ENCODE assay signal across 25 cellular contexts in genomic region chr2:159893439-159893838, GRCh38. TPM values are rescaled to one million over a fixed set of nuclear protein-coding genes. Genes with fewer than 3 reads are reported as not detected.
DNase-seq lines count a peak whose midpoint lies in the region; ATAC-seq, FAIRE-seq and TF ChIP-seq lines count a peak whose summit lies in the region.
"Had no signal": no experiment of that assay in that cellular context is flagged by ENCODE, and none has a peak within 500 bp of the region (broad histone marks: within the 10 kb centered on the region; RNA-seq: fewer than 3 reads in every experiment).

No MANE protein-coding gene starts in this region.

- POLR2A ChIA-PET in MCF 10A (lab: Yijun Ruan, JAX): interaction anchor here (0.7 kb wide), 1 partner anchor 211 kb away, joined by 4 read pairs; no protein-coding TSS in a partner anchor
- POLR2A ChIA-PET in activated B cell treated with CpG ODN at 0.5 μM for 24 hours (lab: Charles Lee): no interaction called here
- POLR2A ChIA-PET in HepG2 (lab: Yijun Ruan, JAX): no interaction called here
- POLR2A ChIA-PET in CD4-positive, alpha-beta T cell (lab: Charles Lee): no interaction called here

- H3K36me3 ChIP-seq in breast epithelium: no peaks in the 10 kb centered on the region
- H3K36me3 ChIP-seq in HepG2 (replicated peaks in 1 of 2; ENCODE audit: control insufficient read depth in 1 of 2, insufficient read depth in 2 of 2, low read length in 2 of 2): no peaks in the 10 kb centered on the region

- 53% methylated on average over 5 of the region's 5 CpGs for WGBS in HepG2 (ENCODE audit: low lambda C conversion rate)

- H3K9me3 Mint-ChIP-seq in MCF 10A (ENCODE audit: unreplicated experiment) (no peaks in the 10 kb centered on the region), activated B cell treated with CpG ODN at 0.5 μM for 24 hours (no peaks in the 10 kb centered on the region)
- H3K9me3 Mint-ChIP-seq in CD4-positive, alpha-beta T cell: no peaks in the 10 kb centered on the region
- H3K9me3 Mint-ChIP-seq: CD4-positive, CD25-positive, alpha-beta regulatory T cell; endodermal cell had no signal

- H3K4me1 ChIP-seq in breast epithelium (no peaks in the 10 kb centered on the region), HepG2 (ENCODE audit: insufficient read depth, low read length) (peaks cover 39% of the 10 kb centered on the region)
- H3K4me1 ChIP-seq: body of pancreas had no signal

- no peaks in the 10 kb centered on the region for H3K36me3 Mint-ChIP-seq in MCF 10A (ENCODE audit: insufficient read depth, unreplicated experiment)
- H3K36me3 Mint-ChIP-seq in activated B cell treated with CpG ODN at 0.5 μM for 24 hours (ENCODE audit: low read depth): peaks cover 74% of the 10 kb centered on the region
- peaks cover 82% of the 10 kb centered on the region for H3K36me3 Mint-ChIP-seq in CD4-positive, alpha-beta T cell (ENCODE audit: low read depth)

- TF ChIP-seq POLR2A in breast epithelium (IDR thresholded peaks at IDR 0.05): no peak
- TF ChIP-seq POLR2A in HepG2 (IDR thresholded peaks at IDR 0.05; ENCODE audit: insufficient read depth in 1 of 2, low read depth in 2 of 2, low read length in 2 of 2): no peak

- FAIRE-seq in HepG2 (lab: Jason Lieb, UNC): no peak
- FAIRE-seq: colon, HTR-8/SVneo had no signal

- H3K27me3 Mint-ChIP-seq in MCF 10A (ENCODE audit: insufficient read depth, unreplicated experiment) (peaks cover 11% of the 10 kb centered on the region), activated B cell treated with CpG ODN at 0.5 μM for 24 hours (no peaks in the 10 kb centered on the region)
- H3K27me3 Mint-ChIP-seq in CD4-positive, alpha-beta T cell: no peaks in the 10 kb centered on the region
- H3K27me3 Mint-ChIP-seq: CD4-positive, CD25-positive, alpha-beta regulatory T cell had no signal

- ATAC-seq in activated B cell treated with CpG ODN at 0.5 μM for 24 hours (ENCODE audit: low read depth) (no peak), HepG2 (peak; percentile 35; the same call in 1 of the 3 replicates), GM18907 (IDR thresholded peaks at IDR 0.05; ENCODE audit: unreplicated experiment) (no peak)
- ATAC-seq in CD4-positive, alpha-beta T cell (ENCODE audit: poor library complexity): no peak
- ATAC-seq: body of pancreas, left ventricle myocardium superior, SK-N-SH treated with all-trans-retinoic acid at 6 μM for 48 hours had no signal

- H3K4me3 Mint-ChIP-seq in MCF 10A (ENCODE audit: unreplicated experiment): no peak overlapping the region
- peak overlapping the region; percentile 5 for H3K4me3 Mint-ChIP-seq in activated B cell treated with CpG ODN at 0.5 μM for 24 hours
- H3K4me3 Mint-ChIP-seq in CD4-positive, alpha-beta T cell: no peak overlapping the region
- H3K4me3 Mint-ChIP-seq: endodermal cell had no signal

- peak overlapping the region; percentile 60 for H3K4me2 ChIP-seq in HepG2 (ENCODE audit: low read depth, low read length)

- CTCF ChIA-PET in MCF 10A (lab: Yijun Ruan, JAX) (no interaction called here), activated B cell treated with CpG ODN at 0.5 μM for 24 hours (lab: Charles Lee) (no interaction called here), HepG2 (lab: Yijun Ruan, JAX; ENCODE audit: low intra/inter-chr PET ratio, low total read pairs) (no interaction called here)
- CTCF ChIA-PET in CD4-positive, alpha-beta T cell (lab: Charles Lee): no interaction called here

- H3K9me3 ChIP-seq in breast epithelium: no peaks in the 10 kb centered on the region
- no peaks in the 10 kb centered on the region for H3K9me3 ChIP-seq in HepG2 (ENCODE audit: low read length)
- H3K9me3 ChIP-seq in CD4-positive, alpha-beta T cell (ENCODE audit: control insufficient read depth, low read length): no peaks in the 10 kb centered on the region
- H3K9me3 ChIP-seq: body of pancreas had no signal

- H3K27ac Mint-ChIP-seq in MCF 10A (ENCODE audit: low read depth, unreplicated experiment) (no peak overlapping the region), activated B cell treated with CpG ODN at 0.5 μM for 24 hours (peak overlapping the region; percentile 76)
- H3K27ac Mint-ChIP-seq in CD4-positive, alpha-beta T cell: no peak overlapping the region
- H3K27ac Mint-ChIP-seq: endodermal cell had no signal

- H3K27ac ChIP-seq in breast epithelium (peak overlapping the region; percentile 70 to 77), HepG2 (ENCODE audit: extremely low read length, insufficient read depth, low read length) (no peak overlapping the region)
- H3K27ac ChIP-seq in CD4-positive, alpha-beta T cell (ENCODE audit: low read depth, low read length): no peak overlapping the region
- H3K27ac ChIP-seq: body of pancreas, RWPE1 had no signal

- H3K27me3 ChIP-seq in breast epithelium (no peaks in the 10 kb centered on the region), HepG2 (ENCODE audit: control insufficient read depth in 1 of 2, insufficient read depth in 2 of 2, low read length in 2 of 2) (peaks cover 0 to 10% of the 10 kb centered on the region in 2 experiments; a peak in 2 of 5 replicates)
- no peaks in the 10 kb centered on the region for H3K27me3 ChIP-seq in CD4-positive, alpha-beta T cell (ENCODE audit: control insufficient read depth, insufficient read depth, low read length)
- H3K27me3 ChIP-seq: body of pancreas had no signal

- TF ChIP-seq CTCF in breast epithelium (IDR thresholded peaks at IDR 0.05) (no peak), MCF 10A (IDR thresholded peaks at IDR 0.05; ENCODE audit: unreplicated experiment) (no peak), activated B cell treated with CpG ODN at 0.5 μM for 24 hours (IDR thresholded peaks at IDR 0.05) (no peak), HepG2 (CRISPR knock-in tag; IDR thresholded peaks at IDR 0.05) (no peak)
- TF ChIP-seq CTCF in CD4-positive, alpha-beta T cell (IDR thresholded peaks at IDR 0.05): no peak

- BruUV-seq in MCF 10A (replicated peaks; lab: Mats Ljungman, UMichigan): no TSS peak
- no TSS peak for BruUV-seq in HepG2 (replicated peaks; lab: Mats Ljungman, UMichigan)

- no peak for DNase-seq in breast epithelium (ENCODE audit: low spot score in 2 of 2)
- DNase-seq in MCF 10A (ENCODE audit: unreplicated experiment): no peak
- DNase-seq in activated B cell treated with CpG ODN at 0.5 μM for 24 hours: no peak
- no peak for DNase-seq in HepG2 (ENCODE audit: low spot score)
- no peak for DNase-seq in HUDEP-2 (lab: John Stamatoyannopoulos, UW; ENCODE audit: unreplicated experiment in 76 of 76)
- no peak for DNase-seq in CD4-positive, alpha-beta T cell
- DNase-seq in cerebellar cortex (ENCODE audit: low spot score): no peak
- DNase-seq: activated CD4-positive, CD25-positive, alpha-beta regulatory T cell treated with anti-CD3 and anti-CD28 coated beads, Interleukin-2, amount 50 U/mL, for 72 hours; activated CD8-positive, alpha-beta memory T cell treated with anti-CD3 and anti-CD28 coated beads for 24 hours; body of pancreas; CD4-positive, CD25-positive, alpha-beta regulatory T cell; DMS53; endodermal cell; glutamatergic neuron; H7; left ventricle myocardium superior; NCI-H1105 treated with DMSO at 0.1 percent for 48 hours; NCI-H524; stimulated activated CD4-positive, alpha-beta T cell treated with anti-CD3 and anti-CD28 coated beads, Interleukin-4, amount 100 ng/mL, for 1 hour had no signal

- no peaks in the 10 kb centered on the region for H3K4me1 Mint-ChIP-seq in MCF 10A (ENCODE audit: insufficient read depth, unreplicated experiment)
- H3K4me1 Mint-ChIP-seq in activated B cell treated with CpG ODN at 0.5 μM for 24 hours: peaks cover 87% of the 10 kb centered on the region
- peaks cover 48% of the 10 kb centered on the region for H3K4me1 Mint-ChIP-seq in CD4-positive, alpha-beta T cell (ENCODE audit: low read depth)

- TF ChIP-seq RAD21 in HepG2 (CRISPR knock-in tag; IDR thresholded peaks at IDR 0.05): no peak

- H3K79me2 ChIP-seq in HepG2 (ENCODE audit: insufficient read depth, low read length): no peaks in the 10 kb centered on the region

- no peak for TF ChIP-seq EP300 in HepG2 (IDR thresholded peaks at IDR 0.05; ENCODE audit: low read depth in 2 of 2, low read length in 2 of 2)
- no peak for TF ChIP-seq EP300 in HepG2 (CRISPR knock-in tag; IDR thresholded peaks at IDR 0.05; ENCODE audit: borderline replicate concordance)

- H4K20me1 ChIP-seq in HepG2 (ENCODE audit: insufficient read depth, low read length): no peaks in the 10 kb centered on the region

- H3K9ac ChIP-seq in HepG2 (ENCODE audit: insufficient read depth, low read depth, low read length): no peak overlapping the region

- in situ Hi-C loops in HepG2 (cut with HindIII; ENCODE audit: extremely low pct_ligation_motif_present, low pct_unique_long_range_greater_than_20kb): no loop called here

- peak overlapping the region; percentile 32 for H2AFZ ChIP-seq in HepG2 (ENCODE audit: low read length)

- H3K4me3 ChIP-seq in breast epithelium (no peak overlapping the region), HepG2 (replicated peaks in 1 of 3; ENCODE audit: insufficient read depth in 1 of 3, low read depth in 2 of 3, low read length in 3 of 3) (no peak overlapping the region)
- H3K4me3 ChIP-seq: body of pancreas had no signal

- intact Hi-C loops in breast epithelium (cut with DNase I; ENCODE audit: low total_unique reads): no loop called here
- intact Hi-C loops in MCF 10A (cut with micrococcal nuclease): no loop called here
- intact Hi-C loops in activated B cell treated with CpG ODN at 0.5 μM for 24 hours (cut with micrococcal nuclease): no loop called here
- intact Hi-C loops in HepG2 (cut with micrococcal nuclease; ENCODE audit: unreplicated experiment): no loop called here
- intact Hi-C loops in CD4-positive, alpha-beta T cell (cut with DNase I, micrococcal nuclease): no loop called here

RNA-seq across cellular contexts. Expression of gene LY75, which starts 11.1 kb away (rescaled TPM):
- total RNA-seq in breast epithelium (10 to 100 TPM in 1 of 3 donors, 1 to 10 TPM in 2; 4.3 to 41.4 (median 9.5) TPM), MCF 10A (2022) (0.23 TPM in 1 of 2 replicates, not detected in the other), activated B cell treated with CpG ODN at 0.5 μM for 24 hours (99.5 and 107 TPM in 2 replicates), HepG2 (2016; rRNA removed; fragmentation: Illumina TruSeq; extraction: Trizol) (not detected in 2 replicates)
- total RNA-seq in HepG2 (2016; cell fraction: cytosol; rRNA removed; fragmentation: Illumina TruSeq; extraction: Trizol; ENCODE audit: low read depth): not detected in 2 replicates
- total RNA-seq in HepG2 (2016; cell fraction: insoluble cytoplasmic fraction; rRNA removed; fragmentation: Illumina TruSeq; extraction: Trizol): not detected in 2 replicates
- total RNA-seq in HepG2 (2016; cell fraction: membrane; rRNA removed; fragmentation: Illumina TruSeq; extraction: Trizol): not detected in 2 replicates
- not detected in 2 replicates for total RNA-seq in HepG2 (2016; cell fraction: nucleus; rRNA removed; fragmentation: Illumina TruSeq; extraction: Trizol)
- polyA plus RNA-seq in HepG2 (2011; rRNA removed): not detected in 2 replicates
- polyA plus RNA-seq in HepG2 (2011; cell fraction: cytosol; rRNA removed): not detected in 2 replicates
- polyA plus RNA-seq in HepG2 (2011; cell fraction: nucleus; rRNA removed): not detected in 2 replicates
- polyA plus RNA-seq in HepG2 (2012): not detected in 2 replicates
- not detected in 2 replicates for polyA plus RNA-seq in HepG2 (2016; cell fraction: cytosol; fragmentation: Illumina TruSeq; extraction: Trizol; ENCODE audit: low read depth)
- not detected in 2 replicates for polyA plus RNA-seq in HepG2 (2016; cell fraction: insoluble cytoplasmic fraction; fragmentation: Illumina TruSeq; extraction: Trizol; ENCODE audit: low read depth)
- polyA plus RNA-seq in HepG2 (2016; cell fraction: membrane; fragmentation: Illumina TruSeq; extraction: Trizol; ENCODE audit: low read depth): not detected in 2 replicates
- not detected in 2 replicates for polyA plus RNA-seq in HepG2 (2016; cell fraction: nucleus; fragmentation: Illumina TruSeq; extraction: Trizol; ENCODE audit: insufficient read depth, low read depth)
- polyA minus RNA-seq in HepG2 (2011; rRNA and poly(A)+ RNA removed; ENCODE audit: low replicate concordance): 0.12 TPM in 1 of 2 replicates, not detected in the other
- polyA minus RNA-seq in HepG2 (2011; cell fraction: cytosol; rRNA and poly(A)+ RNA removed): not detected in 2 replicates
- not detected in 2 replicates for polyA minus RNA-seq in HepG2 (2011; cell fraction: nucleus; rRNA and poly(A)+ RNA removed)
- total RNA-seq in CD4-positive, alpha-beta T cell: 10 to 100 TPM; 22.5 to 23.7 TPM
- total RNA-seq: A673 had no signal

Comparison
In these comparisons a context has a peak if more than half of its experiments do, and no peak if none do; other contexts are left out.
1. H3K27ac ChIP-seq: peak in breast epithelium (2 of 2); none in HepG2 (single experiment) and CD4-positive, alpha-beta T cell (single experiment).